16 cellular contexts compared by ENCODE assay signal in the genomic region with DNA sequence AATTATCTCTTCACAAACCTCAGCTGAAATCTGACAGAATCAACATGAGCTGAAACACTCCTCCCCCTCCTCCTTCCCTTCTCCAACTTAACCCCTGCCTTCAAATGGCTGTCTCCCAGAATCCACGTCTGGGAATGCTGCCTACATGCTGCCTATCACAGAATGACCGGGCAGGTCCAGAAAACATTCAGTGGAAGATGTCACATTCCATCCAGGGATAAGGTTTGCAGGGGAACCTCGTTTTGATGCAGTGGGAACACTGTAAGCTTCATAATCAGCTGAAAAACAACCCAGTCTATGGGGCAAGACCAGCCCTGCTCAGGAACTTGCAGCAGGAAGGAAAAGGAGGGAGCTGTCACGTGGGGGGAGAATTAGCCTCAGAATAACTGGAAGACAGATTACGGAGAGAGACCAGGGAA. TPM values are rescaled to one million over a fixed set of nuclear protein-coding genes. Genes with fewer than 3 reads are reported as not detected.
A peak's percentile ranks its signal among the peaks of the same experiment; 100 is the strongest.
DNase-seq lines count a peak whose midpoint lies in the region; ATAC-seq, FAIRE-seq and TF ChIP-seq lines count a peak whose summit lies in the region.
"Had no signal": no experiment of that assay in that cellular context is flagged by ENCODE, and none has a peak within 500 bp of the region (broad histone marks: within the 10 kb centered on the region; RNA-seq: fewer than 3 reads in every experiment).

No MANE protein-coding gene starts in this region.

- DNase-seq in right lobe of liver (no peak), HepG2 (ENCODE audit: low spot score) (no peak), fibroblast of peridontal ligament (ENCODE audit: extremely low read depth) (peak; percentile 8), HAP-1 (ENCODE audit: low spot score in 2 of 2) (no peak), colonic mucosa (no peak), kidney glomerular epithelial cell (lab: John Stamatoyannopoulos, UW) (no peak)
- DNase-seq: activated CD8-positive, alpha-beta memory T cell treated with anti-CD3 and anti-CD28 coated beads, Interleukin-2, amount 50 U/mL, for 4 hours; HCEC 1CT; NCI-H2171; OCI-M1; stimulated activated CD4-positive, alpha-beta T cell treated with anti-CD3 and anti-CD28 coated beads, Interleukin-12 subunit alpha, Interleukin-12 subunit beta, amount 100 ng/mL, for 4 hours; T-cell had no signal

- no peak for TF ChIP-seq RAD21 in HepG2 (CRISPR knock-in tag; IDR thresholded peaks at IDR 0.05)

- no peaks in the 10 kb centered on the region for H4K20me1 ChIP-seq in HepG2 (ENCODE audit: insufficient read depth, low read length)

- H3K36me3 ChIP-seq in right lobe of liver (no peaks in the 10 kb centered on the region), HepG2 (replicated peaks in 1 of 2; ENCODE audit: control insufficient read depth in 1 of 2, insufficient read depth in 2 of 2, low read length in 2 of 2) (no peaks in the 10 kb centered on the region), mesodermal cell (ENCODE audit: control insufficient read depth, insufficient read depth, low read length) (no peaks in the 10 kb centered on the region), HAP-1 (replicated peaks) (no peaks in the 10 kb centered on the region), colonic mucosa (no peaks in the 10 kb centered on the region)

- no peaks in the 10 kb centered on the region for H3K79me2 ChIP-seq in HepG2 (ENCODE audit: insufficient read depth, low read length)

- intact Hi-C loops in right lobe of liver (cut with DNase I) = no loop called here
- intact Hi-C loops in HepG2 (cut with micrococcal nuclease; ENCODE audit: unreplicated experiment) = no loop called here
- intact Hi-C loops in colonic mucosa (cut with DNase I) = no loop called here

- no peak overlapping the region for H3K9ac ChIP-seq in HepG2 (ENCODE audit: insufficient read depth, low read depth, low read length)
- no peak overlapping the region for H3K9ac ChIP-seq in colonic mucosa (ENCODE audit: low read depth in 2 of 2, low read length in 2 of 2)

- TF ChIP-seq EP300 in HepG2 (IDR thresholded peaks at IDR 0.05; ENCODE audit: low read depth in 2 of 2, low read length in 2 of 2) (no peak), HepG2 (CRISPR knock-in tag; IDR thresholded peaks at IDR 0.05; ENCODE audit: borderline replicate concordance) (no peak)

- no peak overlapping the region for H3K4me3 ChIP-seq in right lobe of liver
- no peak overlapping the region for H3K4me3 ChIP-seq in HepG2 (replicated peaks in 1 of 3; ENCODE audit: insufficient read depth in 1 of 3, low read depth in 2 of 3, low read length in 3 of 3)
- H3K4me3 ChIP-seq in mesodermal cell (ENCODE audit: extremely low read depth, insufficient read depth, low read length, poor library complexity, severe bottlenecking) = no peak overlapping the region
- no peak overlapping the region for H3K4me3 ChIP-seq in HAP-1
- no peak overlapping the region for H3K4me3 ChIP-seq in colonic mucosa

- ATAC-seq in right lobe of liver (peak; percentile 58 to 77 (median 66)), HepG2 (no peak), HG02623 (IDR thresholded peaks at IDR 0.05; ENCODE audit: unreplicated experiment) (no peak)
- ATAC-seq: activated CD4-positive, CD25-positive, alpha-beta regulatory T cell treated with anti-CD3 and anti-CD28 coated beads, Interleukin-2, amount 50 U/mL, for 24 hours; T-cell had no signal

- FAIRE-seq in HepG2 (lab: Jason Lieb, UNC) = no peak
- FAIRE-seq: D721Med had no signal

- H3K27me3 ChIP-seq in right lobe of liver (no peaks in the 10 kb centered on the region), HepG2 (ENCODE audit: control insufficient read depth in 1 of 2, insufficient read depth in 2 of 2, low read length in 2 of 2) (no peaks in the 10 kb centered on the region; a peak in 1 of 5 replicates), HAP-1 (ENCODE audit: low read depth) (peaks cover 7% of the 10 kb centered on the region; the same call in 1 of the 2 replicates), colonic mucosa (no peaks in the 10 kb centered on the region)

- no peak overlapping the region for H3K27ac ChIP-seq in right lobe of liver
- H3K27ac ChIP-seq in HepG2 (ENCODE audit: extremely low read length, insufficient read depth, low read length) = no peak overlapping the region
- peak overlapping the region; percentile 38 for H3K27ac ChIP-seq in mesodermal cell (ENCODE audit: low read depth, low read length, severe bottlenecking)
- H3K27ac ChIP-seq in colonic mucosa = no peak overlapping the region

- TF ChIP-seq POLR2A in right lobe of liver (IDR thresholded peaks at IDR 0.05) = no peak
- no peak for TF ChIP-seq POLR2A in HepG2 (IDR thresholded peaks at IDR 0.05; ENCODE audit: insufficient read depth in 1 of 2, low read depth in 2 of 2, low read length in 2 of 2)

- BruUV-seq in HepG2 (replicated peaks; lab: Mats Ljungman, UMichigan) = no TSS peak

- TF ChIP-seq CTCF in right lobe of liver (IDR thresholded peaks at IDR 0.05) (no peak), HepG2 (CRISPR knock-in tag; IDR thresholded peaks at IDR 0.05) (no peak), colonic mucosa (IDR thresholded peaks at IDR 0.05) (no peak)

- CTCF ChIA-PET in HepG2 (lab: Yijun Ruan, JAX; ENCODE audit: low intra/inter-chr PET ratio, low total read pairs) = no interaction called here

- POLR2A ChIA-PET in HepG2 (lab: Yijun Ruan, JAX) = no interaction called here

- H3K4me1 ChIP-seq in right lobe of liver (no peaks in the 10 kb centered on the region), HepG2 (ENCODE audit: insufficient read depth, low read length) (no peaks in the 10 kb centered on the region), mesodermal cell (ENCODE audit: control insufficient read depth, insufficient read depth, low read length, poor library complexity, severe bottlenecking) (peaks cover 7% of the 10 kb centered on the region), HAP-1 (no peaks in the 10 kb centered on the region), colonic mucosa (no peaks in the 10 kb centered on the region)

- in situ Hi-C loops in HepG2 (cut with HindIII; ENCODE audit: extremely low pct_ligation_motif_present, low pct_unique_long_range_greater_than_20kb) (no loop called here), HAP-1 (cut with MboI; ENCODE audit: low sequenced_read_pairs) (no loop called here)

- H3K4me2 ChIP-seq in HepG2 (ENCODE audit: low read depth, low read length) = no peak overlapping the region

- 9% methylated on average over 5 of the region's 5 CpGs for WGBS in right lobe of liver (ENCODE audit: insufficient coverage, low coverage, low lambda C conversion rate, missing lambda C conversion rate)
- 1% methylated on average over 5 of the region's 5 CpGs for WGBS in HepG2 (ENCODE audit: low lambda C conversion rate)
- WGBS in mesodermal cell (ENCODE audit: insufficient coverage in 2 of 2), 2 experiments = 45 to 49% methylated on average over 4 to 5 of the region's 5 CpGs

- H3K9me3 ChIP-seq in right lobe of liver (no peaks in the 10 kb centered on the region), HepG2 (ENCODE audit: low read length) (peaks cover 31% of the 10 kb centered on the region), mesodermal cell (ENCODE audit: control insufficient read depth, low read length) (no peaks in the 10 kb centered on the region), HAP-1 (no peaks in the 10 kb centered on the region), colonic mucosa (no peaks in the 10 kb centered on the region)

- H2AFZ ChIP-seq in HepG2 (ENCODE audit: low read length) = no peak overlapping the region

TF ChIP-seq in HepG2, 621 proteins besides CTCF, POLR2A, EP300 and RAD21 (continues in another document):
- TF ChIP-seq ZNF777 (CRISPR knock-in tag; IDR thresholded peaks at IDR 0.05) (no peak), ZFP37 (CRISPR knock-in tag; IDR thresholded peaks at IDR 0.05; ENCODE audit: borderline replicate concordance) (no peak), SMYD3 (CRISPR knock-in tag; IDR thresholded peaks at IDR 0.05) (no peak)

RNA-seq across cellular contexts. Expression of a gene that starts 44.0 kb away (rescaled TPM):
- 1 to 10 TPM in 4 of 6 experiments, under 1 TPM in 2; 0.74 to 4.4 (median 1.7) TPM for total RNA-seq in right lobe of liver
- not detected in 2 replicates for total RNA-seq in HepG2 (2016; rRNA removed; fragmentation: Illumina TruSeq; extraction: Trizol)
- not detected in 2 replicates for total RNA-seq in HepG2 (2016; cell fraction: cytosol; rRNA removed; fragmentation: Illumina TruSeq; extraction: Trizol; ENCODE audit: low read depth)
- not detected in 2 replicates for total RNA-seq in HepG2 (2016; cell fraction: insoluble cytoplasmic fraction; rRNA removed; fragmentation: Illumina TruSeq; extraction: Trizol)
- total RNA-seq in HepG2 (2016; cell fraction: membrane; rRNA removed; fragmentation: Illumina TruSeq; extraction: Trizol) = not detected in 2 replicates
- not detected in 2 replicates for total RNA-seq in HepG2 (2016; cell fraction: nucleus; rRNA removed; fragmentation: Illumina TruSeq; extraction: Trizol)
- polyA plus RNA-seq in HepG2 (2011; rRNA removed) = not detected in 2 replicates
- polyA plus RNA-seq in HepG2 (2011; cell fraction: cytosol; rRNA removed) = not detected in 2 replicates
- not detected in 2 replicates for polyA plus RNA-seq in HepG2 (2011; cell fraction: nucleus; rRNA removed)
- not detected in 2 replicates for polyA plus RNA-seq in HepG2 (2012)
- not detected in 2 replicates for polyA plus RNA-seq in HepG2 (2016; cell fraction: cytosol; fragmentation: Illumina TruSeq; extraction: Trizol; ENCODE audit: low read depth)
- polyA plus RNA-seq in HepG2 (2016; cell fraction: insoluble cytoplasmic fraction; fragmentation: Illumina TruSeq; extraction: Trizol; ENCODE audit: low read depth) = not detected in 2 replicates
- polyA plus RNA-seq in HepG2 (2016; cell fraction: membrane; fragmentation: Illumina TruSeq; extraction: Trizol; ENCODE audit: low read depth) = not detected in 2 replicates
- polyA plus RNA-seq in HepG2 (2016; cell fraction: nucleus; fragmentation: Illumina TruSeq; extraction: Trizol; ENCODE audit: insufficient read depth, low read depth) = not detected in 2 replicates
- polyA minus RNA-seq in HepG2 (2011; rRNA and poly(A)+ RNA removed; ENCODE audit: low replicate concordance) = 61.4 TPM in 1 of 2 replicates, not detected in the other
- polyA minus RNA-seq in HepG2 (2011; cell fraction: cytosol; rRNA and poly(A)+ RNA removed) = 0.35 TPM in 1 of 2 replicates, not detected in the other
- 0.26 TPM in 1 of 2 replicates, not detected in the other for polyA minus RNA-seq in HepG2 (2011; cell fraction: nucleus; rRNA and poly(A)+ RNA removed)
- polyA plus RNA-seq in mesodermal cell (2013, experiment 1 of 2) = 38.2 TPM
- polyA plus RNA-seq in mesodermal cell (2013, experiment 2 of 2) = 36.8 TPM
- total RNA-seq in colonic mucosa = 10 to 100 TPM; 26.4 to 34.7 TPM

Comparison
In these comparisons a context has a peak if more than half of its experiments do, and no peak if none do; other contexts are left out.
1. ATAC-seq: peak in right lobe of liver (4 of 4); none in HepG2 (single experiment) and HG02623 (single experiment).
2. RNA of a gene that starts 44.0 kb away (total RNA-seq): 26.4 to 34.7 TPM in colonic mucosa; 0.74 to 4.4 TPM in right lobe of liver and not detected in HepG2; every median in the first group is over 4 times any median in the second.